In the genomic region with DNA sequence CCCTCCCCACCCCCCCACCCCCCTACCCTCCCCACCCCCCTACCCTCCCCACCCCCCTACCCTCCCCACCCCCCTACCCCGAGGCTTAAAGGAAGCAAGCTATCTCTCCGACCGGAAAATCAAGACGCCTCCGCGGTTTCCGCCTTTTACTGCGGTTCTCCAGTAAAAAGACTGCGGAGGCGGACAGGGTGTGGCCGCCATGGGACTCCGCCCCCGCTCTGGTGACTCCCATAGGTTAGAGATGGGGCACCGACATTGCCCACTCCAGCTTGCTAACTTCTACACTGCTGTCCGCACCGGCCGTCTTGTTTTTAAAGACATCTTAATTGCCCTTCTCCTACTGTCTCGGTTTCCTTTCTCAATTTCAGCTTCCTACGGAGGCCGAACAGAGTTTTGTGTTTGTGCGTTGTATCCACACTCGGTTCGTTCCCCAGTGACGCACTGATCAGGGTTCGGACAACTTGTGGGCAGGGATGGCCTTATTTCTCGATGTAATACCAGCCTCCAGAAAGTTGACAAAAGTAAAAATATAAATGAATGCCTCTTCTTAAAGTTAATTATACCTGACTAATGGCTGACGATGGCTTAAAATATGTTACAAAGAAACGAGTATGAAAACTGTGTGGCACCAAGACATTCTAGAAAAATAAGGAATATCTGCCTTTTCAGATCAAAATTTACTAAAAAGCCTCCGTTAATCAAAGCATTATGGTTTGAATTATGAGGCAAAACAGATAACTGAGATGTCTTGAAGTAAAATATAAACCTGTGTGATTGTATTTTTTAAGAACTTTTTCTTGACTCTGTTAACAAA, we compare ENCODE assay signal across 8 cellular contexts. TPM values are rescaled to one million over a fixed set of nuclear protein-coding genes. Genes with fewer than 3 reads are reported as not detected.
A peak's percentile ranks its signal among the peaks of the same experiment; 100 is the strongest.
DNase-seq lines count a peak whose midpoint lies in the region; ATAC-seq and TF ChIP-seq lines count a peak whose summit lies in the region.

No MANE protein-coding gene starts in this region.

- H3K36me3 Mint-ChIP-seq in IgD-negative memory B cell: peaks cover 13% of the 10 kb centered on the region
- peaks cover 37% of the 10 kb centered on the region for H3K36me3 Mint-ChIP-seq in activated CD4-positive, alpha-beta T cell treated with anti-CD3 and anti-CD28 coated beads, Interleukin-2, amount 10 ng/mL, durations not matched to agents 7 days and 5 days (ENCODE audit: low read depth)

- in situ Hi-C loops in brain microvascular endothelial cell (cut with HindIII; ENCODE audit: low pct_ligation_motif_present, low sequenced_read_pairs): no loop called here

- H3K27me3 ChIP-seq in heart left ventricle: no peaks in the 10 kb centered on the region
- no peaks in the 10 kb centered on the region for H3K27me3 ChIP-seq in Karpas-422 (ENCODE audit: low read length)
- no peaks in the 10 kb centered on the region for H3K27me3 ChIP-seq in brain microvascular endothelial cell (replicated peaks)

- H2AFZ ChIP-seq in Karpas-422 (ENCODE audit: low read length): no peak overlapping the region

- CTCF ChIA-PET in activated CD4-positive, alpha-beta T cell treated with anti-CD3 and anti-CD28 coated beads, Interleukin-2, amount 10 ng/mL, durations not matched to agents 7 days and 5 days (lab: Charles Lee): interaction anchor here (1.1 kb wide), 1 partner anchor 15 kb away, joined by 3 read pairs; no protein-coding TSS in a partner anchor

- H3K4me1 ChIP-seq in heart left ventricle: peaks cover 0 to 18% (median 13%) of the 10 kb centered on the region in 12 donors
- H3K4me1 ChIP-seq in Karpas-422 (ENCODE audit: low read length): peaks cover 11% of the 10 kb centered on the region

- DNase-seq in activated CD4-positive, alpha-beta T cell treated with anti-CD3 and anti-CD28 coated beads, Interleukin-2, amount 10 ng/mL, durations not matched to agents 7 days and 5 days: peak; percentile 40
- peak; percentile 23 to 78 (median 45) for DNase-seq in heart left ventricle
- DNase-seq in stimulated activated CD4-positive, alpha-beta T cell treated with anti-CD3 and anti-CD28 coated beads, TNF-alpha, amount 100 ng/mL, for 48 hours (ENCODE audit: low read depth in 3 of 3): peak in 2 of 3 donors; percentile 11 to 16
- no peak for DNase-seq in Karpas-422
- no peak for DNase-seq in brain microvascular endothelial cell

- TF ChIP-seq CTCF in heart left ventricle (IDR thresholded peaks at IDR 0.05) (no peak), brain microvascular endothelial cell (IDR thresholded peaks at IDR 0.05; ENCODE audit: low read depth, low read length, missing control alignments) (no peak)

- no peak overlapping the region for H3K9ac ChIP-seq in Karpas-422 (ENCODE audit: low read length)

- H3K27me3 Mint-ChIP-seq in IgD-negative memory B cell: peaks cover 1% of the 10 kb centered on the region
- H3K27me3 Mint-ChIP-seq in activated CD4-positive, alpha-beta T cell treated with anti-CD3 and anti-CD28 coated beads, Interleukin-2, amount 10 ng/mL, durations not matched to agents 7 days and 5 days: no peaks in the 10 kb centered on the region

- H3K9me2 ChIP-seq in Karpas-422 (replicated peaks; ENCODE audit: insufficient read depth, low read length): no peaks in the 10 kb centered on the region

- WGBS in heart left ventricle, 4 donors: 78 to 85% (median 83%) methylated on average over 19 to 29 of the region's 29 CpGs

- peak overlapping the region in 2 of 3 donors; percentile 31 to 93 for H3K27ac Mint-ChIP-seq in IgD-negative memory B cell
- H3K27ac Mint-ChIP-seq in activated CD4-positive, alpha-beta T cell treated with anti-CD3 and anti-CD28 coated beads, Interleukin-2, amount 10 ng/mL, durations not matched to agents 7 days and 5 days: peak overlapping the region; percentile 76

- no peak overlapping the region for H3K4me2 ChIP-seq in Karpas-422 (ENCODE audit: low read depth, low read length, poor library complexity, severe bottlenecking)

- peaks cover 0 to 4% (median 3%) of the 10 kb centered on the region in 3 donors for H3K9me3 Mint-ChIP-seq in IgD-negative memory B cell
- H3K9me3 Mint-ChIP-seq in activated CD4-positive, alpha-beta T cell treated with anti-CD3 and anti-CD28 coated beads, Interleukin-2, amount 10 ng/mL, durations not matched to agents 7 days and 5 days: peaks cover 26% of the 10 kb centered on the region

- POLR2A ChIA-PET in activated CD4-positive, alpha-beta T cell treated with anti-CD3 and anti-CD28 coated beads, Interleukin-2, amount 10 ng/mL, durations not matched to agents 7 days and 5 days (lab: Charles Lee): no interaction called here

- peaks cover 4 to 16% (median 13%) of the 10 kb centered on the region in 3 donors for H3K4me1 Mint-ChIP-seq in IgD-negative memory B cell
- peaks cover 29% of the 10 kb centered on the region for H3K4me1 Mint-ChIP-seq in activated CD4-positive, alpha-beta T cell treated with anti-CD3 and anti-CD28 coated beads, Interleukin-2, amount 10 ng/mL, durations not matched to agents 7 days and 5 days

- peaks cover 4 to 24% (median 20%) of the 10 kb centered on the region in 9 donors for H3K36me3 ChIP-seq in heart left ventricle
- peaks cover 29% of the 10 kb centered on the region for H3K36me3 ChIP-seq in Karpas-422 (ENCODE audit: insufficient read depth, low read length)
- H3K36me3 ChIP-seq in brain microvascular endothelial cell (replicated peaks): peaks cover 21% of the 10 kb centered on the region

- no peak for TF ChIP-seq POLR2A in heart left ventricle (IDR thresholded peaks at IDR 0.05)

- intact Hi-C loops in heart left ventricle (cut with DNase I): loop anchor here in 3 of 10 donors (1.0 to 10.0 kb wide), 4 partner anchors 27 to 49 kb away; a partner anchor contains a TSS

- H3K9me3 ChIP-seq in heart left ventricle: peaks cover 0 to 25% (median under 1%) of the 10 kb centered on the region in 12 donors
- H3K9me3 ChIP-seq in Karpas-422 (ENCODE audit: low read length): peaks cover 3% of the 10 kb centered on the region; the same call in 1 of the 2 replicates

- no peaks in the 10 kb centered on the region for H4K20me1 ChIP-seq in Karpas-422 (ENCODE audit: insufficient read depth, low read depth, low read length)

- H3K79me2 ChIP-seq in Karpas-422 (ENCODE audit: low read length): peaks cover 16% of the 10 kb centered on the region

- ATAC-seq in heart left ventricle (no peak), GM21528 (IDR thresholded peaks at IDR 0.05; ENCODE audit: low FRiP score, unreplicated experiment) (no peak), HG02870 (IDR thresholded peaks at IDR 0.05; ENCODE audit: unreplicated experiment) (no peak)

- H3K4me3 ChIP-seq in heart left ventricle: no peak overlapping the region
- no peak overlapping the region for H3K4me3 ChIP-seq in Karpas-422 (ENCODE audit: low read length)
- H3K4me3 ChIP-seq in brain microvascular endothelial cell (ENCODE audit: low read depth, low read length): no peak overlapping the region

- peak overlapping the region; percentile 53 to 92 (median 86) for H3K4me3 Mint-ChIP-seq in IgD-negative memory B cell
- H3K4me3 Mint-ChIP-seq in activated CD4-positive, alpha-beta T cell treated with anti-CD3 and anti-CD28 coated beads, Interleukin-2, amount 10 ng/mL, durations not matched to agents 7 days and 5 days: peak overlapping the region; percentile 68

- H3K27ac ChIP-seq in heart left ventricle: no peak overlapping the region
- H3K27ac ChIP-seq in Karpas-422 (ENCODE audit: low read length): no peak overlapping the region
- no peak overlapping the region for H3K27ac ChIP-seq in brain microvascular endothelial cell

RNA-seq across cellular contexts. Expression of a gene that starts 1.1 kb away (rescaled TPM):
- 8.3 TPM for polyA plus RNA-seq in IgD-negative memory B cell
- 10 to 100 TPM; 11.7 to 12.1 TPM for total RNA-seq in activated CD4-positive, alpha-beta T cell treated with anti-CD3 and anti-CD28 coated beads, Interleukin-2, amount 10 ng/mL, durations not matched to agents 7 days and 5 days
- total RNA-seq in heart left ventricle: 1 to 10 TPM; 4.8 to 8.7 (median 6.5) TPM
- polyA plus RNA-seq in heart left ventricle: 1 to 10 TPM; 2.7 to 4.7 TPM
- total RNA-seq in Karpas-422 (2014; rRNA removed; shearing (Covaris generic); ENCODE audit: low replicate concordance): 8.5 and 12.1 TPM in 2 replicates

RNA-seq across cellular contexts. Expression of a gene that starts 20.4 kb away (rescaled TPM):
- not detected for polyA plus RNA-seq in IgD-negative memory B cell
- under 1 TPM in 1 of 2 experiments, not detected in 1; 0.10 TPM for total RNA-seq in activated CD4-positive, alpha-beta T cell treated with anti-CD3 and anti-CD28 coated beads, Interleukin-2, amount 10 ng/mL, durations not matched to agents 7 days and 5 days
- total RNA-seq in heart left ventricle: 1 to 10 TPM in 4 of 9 donors, under 1 TPM in 5; 0.39 to 4.3 (median 0.91) TPM
- polyA plus RNA-seq in heart left ventricle: under 1 TPM; 0.23 to 0.33 TPM
- not detected in 2 replicates for total RNA-seq in Karpas-422 (2014; rRNA removed; shearing (Covaris generic); ENCODE audit: low replicate concordance)

RNA-seq across cellular contexts. Expression of a gene that starts 47.2 kb away (rescaled TPM):
- polyA plus RNA-seq in IgD-negative memory B cell (61.3 TPM), heart left ventricle (10 to 100 TPM in 1 of 2 donors, 1 to 10 TPM in 1; 5.3 to 16.6 TPM)
- total RNA-seq in activated CD4-positive, alpha-beta T cell treated with anti-CD3 and anti-CD28 coated beads, Interleukin-2, amount 10 ng/mL, durations not matched to agents 7 days and 5 days: 10 to 100 TPM; 25.7 to 25.9 TPM
- 10 to 100 TPM in 4 of 9 donors, 1 to 10 TPM in 5; 6.4 to 18.7 (median 9.6) TPM for total RNA-seq in heart left ventricle
- total RNA-seq in Karpas-422 (2014; rRNA removed; shearing (Covaris generic); ENCODE audit: low replicate concordance): 26.6 and 45.7 TPM in 2 replicates

RNA-seq across cellular contexts. Expression of a gene that starts 48.1 kb away (rescaled TPM):
- polyA plus RNA-seq in IgD-negative memory B cell (not detected), heart left ventricle (not detected)
- total RNA-seq in activated CD4-positive, alpha-beta T cell treated with anti-CD3 and anti-CD28 coated beads, Interleukin-2, amount 10 ng/mL, durations not matched to agents 7 days and 5 days: not detected
- not detected for total RNA-seq in heart left ventricle
- not detected in 2 replicates for total RNA-seq in Karpas-422 (2014; rRNA removed; shearing (Covaris generic); ENCODE audit: low replicate concordance)

Comparison
In these comparisons a context has a peak if more than half of its experiments do, and no peak if none do; other contexts are left out.
1. DNase-seq: peak in activated CD4-positive, alpha-beta T cell treated with anti-CD3 and anti-CD28 coated beads, Interleukin-2, amount 10 ng/mL, durations not matched to agents 7 days and 5 days (single experiment), heart left ventricle (5 of 5) and stimulated activated CD4-positive, alpha-beta T cell treated with anti-CD3 and anti-CD28 coated beads, TNF-alpha, amount 100 ng/mL, for 48 hours (2 of 3); none in Karpas-422 (single experiment) and brain microvascular endothelial cell (single experiment).